Comparison of ENCODE assay signal across 24 cellular contexts in the genomic region with DNA sequence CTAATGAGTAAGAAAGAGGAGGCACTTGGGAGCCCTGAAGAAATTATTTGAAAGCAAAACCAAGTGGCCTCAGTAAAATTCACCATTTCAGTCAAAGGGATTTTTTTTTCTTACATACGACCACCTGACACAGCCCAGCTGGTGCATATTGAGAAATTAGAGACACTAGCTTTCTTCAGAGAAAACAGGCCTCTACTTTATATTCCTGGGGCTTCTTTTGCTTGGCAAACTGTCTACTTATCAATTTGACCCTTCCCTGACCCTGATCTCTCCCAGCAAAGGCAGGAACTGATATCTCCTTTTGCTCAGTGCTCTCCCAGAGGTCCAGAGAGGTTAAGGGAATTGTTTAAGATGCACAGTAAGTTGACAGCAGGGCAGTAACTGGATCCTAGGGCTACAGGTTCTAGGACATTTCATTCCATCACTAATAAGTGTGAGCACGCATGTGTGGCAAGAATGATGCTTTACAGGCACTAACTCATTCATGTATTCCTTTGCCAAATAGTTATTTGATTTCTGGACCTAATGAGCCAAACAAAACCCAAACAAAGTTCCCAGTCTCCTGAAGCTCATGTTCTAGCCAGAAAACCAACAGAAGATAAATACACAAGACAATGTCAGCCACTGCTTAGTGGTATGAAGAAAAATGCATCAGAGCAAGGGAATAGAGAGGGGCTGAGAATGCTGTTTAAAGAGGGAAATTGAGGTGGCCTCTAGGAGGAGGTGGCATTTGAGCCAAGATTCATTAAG.
"Had no signal": no experiment of that assay in that cellular context is flagged by ENCODE, and none has a peak within 500 bp of the region (broad histone marks: within the 10 kb centered on the region; RNA-seq: fewer than 3 reads in every experiment).

No MANE protein-coding gene starts in this region.

- H3K9ac ChIP-seq: KMS-11 had no signal

- H3K36me3 ChIP-seq: MG63 had no signal

- H3K4me3 ChIP-seq: body of pancreas, MG63, PC-9 had no signal

- H3K4me1 ChIP-seq: body of pancreas had no signal

- H3K4me3 Mint-ChIP-seq: activated B cell treated with CpG ODN at 0.5 μM for 24 hours; activated CD4-positive, alpha-beta memory T cell treated with anti-CD3 and anti-CD28 coated beads for 36 hours; activated CD4-positive, alpha-beta T cell treated with anti-CD3 and anti-CD28 coated beads, Interleukin-2, amount 10 ng/mL, durations not matched to agents 7 days and 5 days; activated naive CD4-positive, alpha-beta T cell treated with anti-CD3 and anti-CD28 coated beads for 36 hours; activated naive CD8-positive, alpha-beta T cell treated with anti-CD3 and anti-CD28 coated beads for 36 hours; activated T-cell treated with anti-CD3 and anti-CD28 coated beads, Interleukin-2, amount 50 U/mL, for 4 hours; IgD-negative memory B cell; T-helper 1 cell treated with Interleukin-12 subunit alpha and Interleukin-12 subunit beta and Interleukin-4 antibody, amounts not matched to agents 30 μg/mL and 1 μg/mL, for 36 hours had no signal

- H3K27me3 ChIP-seq: body of pancreas, MG63 had no signal

- H3K9me3 Mint-ChIP-seq: activated B cell treated with CpG ODN at 0.5 μM for 24 hours; activated CD4-positive, alpha-beta memory T cell treated with anti-CD3 and anti-CD28 coated beads for 36 hours; activated CD4-positive, alpha-beta T cell treated with anti-CD3 and anti-CD28 coated beads, Interleukin-2, amount 10 ng/mL, durations not matched to agents 7 days and 5 days; activated naive CD4-positive, alpha-beta T cell treated with anti-CD3 and anti-CD28 coated beads for 36 hours; activated naive CD8-positive, alpha-beta T cell treated with anti-CD3 and anti-CD28 coated beads for 36 hours; activated T-cell treated with anti-CD3 and anti-CD28 coated beads, Interleukin-2, amount 50 U/mL, for 4 hours; IgD-negative memory B cell; T-helper 1 cell treated with Interleukin-12 subunit alpha and Interleukin-12 subunit beta and Interleukin-4 antibody, amounts not matched to agents 30 μg/mL and 1 μg/mL, for 36 hours had no signal

- H3K9me3 ChIP-seq: body of pancreas, MG63 had no signal

- ATAC-seq: activated T-cell treated with anti-CD3 and anti-CD28 coated beads, Interleukin-2, amount 50 U/mL, for 4 hours; body of pancreas had no signal

- H3K4me2 ChIP-seq: KMS-11, PC-9 had no signal

- DNase-seq: activated B cell treated with CpG ODN at 0.5 μM for 24 hours; activated CD4-positive, alpha-beta memory T cell treated with anti-CD3 and anti-CD28 coated beads for 36 hours; activated CD4-positive, alpha-beta T cell treated with anti-CD3 and anti-CD28 coated beads for 1 hour; activated CD4-positive, alpha-beta T cell treated with anti-CD3 and anti-CD28 coated beads, Interleukin-2, amount 10 ng/mL, durations not matched to agents 7 days and 5 days; activated CD8-positive, alpha-beta memory T cell treated with anti-CD3 and anti-CD28 coated beads for 24 hours; activated effector memory CD4-positive, alpha-beta T cell treated with anti-CD3 and anti-CD28 coated beads, Interleukin-2, amount 50 U/mL, for 16 hours; activated naive CD4-positive, alpha-beta T cell treated with anti-CD3 and anti-CD28 coated beads for 36 hours; activated naive CD8-positive, alpha-beta T cell treated with anti-CD3 and anti-CD28 coated beads for 36 hours; activated T-cell treated with anti-CD3 and anti-CD28 coated beads, Interleukin-2, amount 50 U/mL, for 4 hours; anterior cingulate cortex; body of pancreas; MG63; MV-4-11; NCI-H1105; NCI-H1436 treated with DMSO at 0.1 percent for 48 hours; NCI-H187; NCI-H2081; NCI-H446; NCI-H524; PC-9; SHP77 treated with DMSO at 0.1 percent for 48 hours had no signal

- H2AFZ ChIP-seq: PC-9 had no signal

- H3K27me3 Mint-ChIP-seq: activated B cell treated with CpG ODN at 0.5 μM for 24 hours; activated CD4-positive, alpha-beta memory T cell treated with anti-CD3 and anti-CD28 coated beads for 36 hours; activated CD4-positive, alpha-beta T cell treated with anti-CD3 and anti-CD28 coated beads, Interleukin-2, amount 10 ng/mL, durations not matched to agents 7 days and 5 days; activated naive CD8-positive, alpha-beta T cell treated with anti-CD3 and anti-CD28 coated beads for 36 hours; IgD-negative memory B cell had no signal

- H3K27ac Mint-ChIP-seq: activated B cell treated with CpG ODN at 0.5 μM for 24 hours; activated CD4-positive, alpha-beta memory T cell treated with anti-CD3 and anti-CD28 coated beads for 36 hours; activated CD4-positive, alpha-beta T cell treated with anti-CD3 and anti-CD28 coated beads, Interleukin-2, amount 10 ng/mL, durations not matched to agents 7 days and 5 days; activated naive CD4-positive, alpha-beta T cell treated with anti-CD3 and anti-CD28 coated beads for 36 hours; activated naive CD8-positive, alpha-beta T cell treated with anti-CD3 and anti-CD28 coated beads for 36 hours; IgD-negative memory B cell; T-helper 1 cell treated with Interleukin-12 subunit alpha and Interleukin-12 subunit beta and Interleukin-4 antibody, amounts not matched to agents 30 μg/mL and 1 μg/mL, for 36 hours had no signal

- H3K4me1 Mint-ChIP-seq: activated B cell treated with CpG ODN at 0.5 μM for 24 hours; activated CD4-positive, alpha-beta T cell treated with anti-CD3 and anti-CD28 coated beads, Interleukin-2, amount 10 ng/mL, durations not matched to agents 7 days and 5 days; activated naive CD8-positive, alpha-beta T cell treated with anti-CD3 and anti-CD28 coated beads for 36 hours had no signal

- H3K36me3 Mint-ChIP-seq: activated CD4-positive, alpha-beta memory T cell treated with anti-CD3 and anti-CD28 coated beads for 36 hours; activated naive CD8-positive, alpha-beta T cell treated with anti-CD3 and anti-CD28 coated beads for 36 hours; IgD-negative memory B cell had no signal

- H3K27ac ChIP-seq: body of pancreas, KMS-11, PC-9 had no signal
